34 cellular contexts compared by ENCODE assay signal in genomic region chr4:68773699-68774098, GRCh38.
"Had no signal": no experiment of that assay in that cellular context is flagged by ENCODE, and none has a peak within 500 bp of the region (broad histone marks: within the 10 kb centered on the region; RNA-seq: fewer than 3 reads in every experiment).

No MANE protein-coding gene starts in this region.

- H3K9me3 Mint-ChIP-seq: activated CD4-positive, alpha-beta memory T cell treated with anti-CD3 and anti-CD28 coated beads for 36 hours; activated CD4-positive, alpha-beta T cell treated with anti-CD3 and anti-CD28 coated beads, Interleukin-2, amount 10 ng/mL, durations not matched to agents 24 days and 14 days; activated naive CD4-positive, alpha-beta T cell treated with anti-CD3 and anti-CD28 coated beads, Interleukin-2, amount 50 U/mL, for 24 hours; activated naive CD8-positive, alpha-beta T cell treated with anti-CD3 and anti-CD28 coated beads for 36 hours; activated naive CD8-positive, alpha-beta T cell treated with anti-CD3 and anti-CD28 coated beads, Interleukin-2, amount 50 U/mL, for 24 hours; activated T-helper 1 cell treated with anti-CD3 and anti-CD28 coated beads, Interleukin-12 subunit alpha, Interleukin-12 subunit beta, Interleukin-2, Interleukin-4 antibody, amounts not matched to agents 30 ng/mL and 10 ng/mL and 1 ng/mL, durations not matched to agents 14 hours and 24 hours and 36 hours; activated T-helper 2 cell treated with anti-CD3 and anti-CD28 coated beads, Interferon-gamma antibody, Interleukin-2, Interleukin-4, amounts not matched to agents 10 μg/mL and 5 μg/mL and 100 μg/mL, durations not matched to agents 14 hours and 24 hours and 36 hours; T-helper 1 cell treated with Interleukin-12 subunit alpha and Interleukin-12 subunit beta and Interleukin-4 antibody, amounts not matched to agents 30 μg/mL and 1 μg/mL, for 36 hours had no signal

- H3K4me3 Mint-ChIP-seq: activated CD4-positive, alpha-beta memory T cell treated with anti-CD3 and anti-CD28 coated beads for 36 hours; activated CD4-positive, alpha-beta T cell treated with anti-CD3 and anti-CD28 coated beads for 36 hours; activated CD4-positive, alpha-beta T cell treated with anti-CD3 and anti-CD28 coated beads, Interleukin-2, amount 10 ng/mL, durations not matched to agents 24 days and 14 days; activated CD8-positive, alpha-beta memory T cell treated with anti-CD3 and anti-CD28 coated beads, Interleukin-2, amount 10 ng/mL, durations not matched to agents 7 days and 5 days; activated CD8-positive, alpha-beta T cell treated with anti-CD3 and anti-CD28 coated beads, Interleukin-2, amount 10 ng/mL, durations not matched to agents 7 days and 5 days; activated naive CD4-positive, alpha-beta T cell treated with anti-CD3 and anti-CD28 coated beads for 36 hours; activated naive CD4-positive, alpha-beta T cell treated with anti-CD3 and anti-CD28 coated beads, Interleukin-2, amount 50 U/mL, for 24 hours; activated naive CD8-positive, alpha-beta T cell treated with anti-CD3 and anti-CD28 coated beads for 36 hours; activated naive CD8-positive, alpha-beta T cell treated with anti-CD3 and anti-CD28 coated beads, Interleukin-2, amount 50 U/mL, for 24 hours; activated T-helper 1 cell treated with anti-CD3 and anti-CD28 coated beads, Interleukin-12 subunit alpha, Interleukin-12 subunit beta, Interleukin-2, Interleukin-4 antibody, amounts not matched to agents 30 ng/mL and 10 ng/mL and 1 ng/mL, durations not matched to agents 14 hours and 24 hours and 36 hours; effector memory CD8-positive, alpha-beta T cell; T-helper 1 cell treated with Interleukin-12 subunit alpha and Interleukin-12 subunit beta and Interleukin-4 antibody, amounts not matched to agents 30 μg/mL and 1 μg/mL, for 36 hours had no signal

- H3K27ac ChIP-seq: adrenal gland, body of pancreas, esophagus muscularis mucosa, foreskin keratinocyte, gastrocnemius medialis, heart left ventricle had no signal

- H3K4me1 ChIP-seq: adrenal gland, esophagus muscularis mucosa, foreskin keratinocyte, gastrocnemius medialis, heart left ventricle had no signal

- H3K27ac Mint-ChIP-seq: activated CD4-positive, alpha-beta memory T cell treated with anti-CD3 and anti-CD28 coated beads for 36 hours; activated CD4-positive, alpha-beta T cell treated with anti-CD3 and anti-CD28 coated beads for 36 hours; activated CD4-positive, alpha-beta T cell treated with anti-CD3 and anti-CD28 coated beads, Interleukin-2, amount 10 ng/mL, durations not matched to agents 24 days and 14 days; activated CD8-positive, alpha-beta memory T cell treated with anti-CD3 and anti-CD28 coated beads, Interleukin-2, amount 10 ng/mL, durations not matched to agents 7 days and 5 days; activated CD8-positive, alpha-beta T cell treated with anti-CD3 and anti-CD28 coated beads, Interleukin-2, amount 10 ng/mL, durations not matched to agents 7 days and 5 days; activated naive CD4-positive, alpha-beta T cell treated with anti-CD3 and anti-CD28 coated beads for 36 hours; activated naive CD4-positive, alpha-beta T cell treated with anti-CD3 and anti-CD28 coated beads, Interleukin-2, amount 50 U/mL, for 24 hours; activated naive CD8-positive, alpha-beta T cell treated with anti-CD3 and anti-CD28 coated beads for 36 hours; activated naive CD8-positive, alpha-beta T cell treated with anti-CD3 and anti-CD28 coated beads, Interleukin-2, amount 50 U/mL, for 24 hours; activated T-helper 1 cell treated with anti-CD3 and anti-CD28 coated beads, Interleukin-12 subunit alpha, Interleukin-12 subunit beta, Interleukin-2, Interleukin-4 antibody, amounts not matched to agents 30 ng/mL and 10 ng/mL and 1 ng/mL, durations not matched to agents 14 hours and 24 hours and 36 hours; activated T-helper 2 cell treated with anti-CD3 and anti-CD28 coated beads, Interferon-gamma antibody, Interleukin-2, Interleukin-4, amounts not matched to agents 10 μg/mL and 5 μg/mL and 100 μg/mL, durations not matched to agents 14 hours and 24 hours and 36 hours; effector memory CD8-positive, alpha-beta T cell; T-helper 1 cell treated with Interleukin-12 subunit alpha and Interleukin-12 subunit beta and Interleukin-4 antibody, amounts not matched to agents 30 μg/mL and 1 μg/mL, for 36 hours had no signal

- H3K9me3 ChIP-seq: adrenal gland, body of pancreas, esophagus muscularis mucosa, gastrocnemius medialis had no signal

- H3K36me3 ChIP-seq: adrenal gland, esophagus muscularis mucosa, gastrocnemius medialis, heart left ventricle had no signal

- H3K4me1 Mint-ChIP-seq: activated CD4-positive, alpha-beta T cell treated with anti-CD3 and anti-CD28 coated beads for 36 hours; activated CD4-positive, alpha-beta T cell treated with anti-CD3 and anti-CD28 coated beads, Interleukin-2, amount 10 ng/mL, durations not matched to agents 24 days and 14 days; activated CD8-positive, alpha-beta memory T cell treated with anti-CD3 and anti-CD28 coated beads, Interleukin-2, amount 10 ng/mL, durations not matched to agents 7 days and 5 days; activated naive CD4-positive, alpha-beta T cell treated with anti-CD3 and anti-CD28 coated beads, Interleukin-2, amount 50 U/mL, for 24 hours; activated naive CD8-positive, alpha-beta T cell treated with anti-CD3 and anti-CD28 coated beads for 36 hours; activated naive CD8-positive, alpha-beta T cell treated with anti-CD3 and anti-CD28 coated beads, Interleukin-2, amount 50 U/mL, for 24 hours had no signal

- H3K27me3 Mint-ChIP-seq: activated CD4-positive, alpha-beta memory T cell treated with anti-CD3 and anti-CD28 coated beads for 36 hours; activated CD4-positive, alpha-beta T cell treated with anti-CD3 and anti-CD28 coated beads for 36 hours; activated CD4-positive, alpha-beta T cell treated with anti-CD3 and anti-CD28 coated beads, Interleukin-2, amount 10 ng/mL, durations not matched to agents 24 days and 14 days; activated CD8-positive, alpha-beta memory T cell treated with anti-CD3 and anti-CD28 coated beads, Interleukin-2, amount 10 ng/mL, durations not matched to agents 7 days and 5 days; effector memory CD8-positive, alpha-beta T cell had no signal

- H3K36me3 Mint-ChIP-seq: activated CD4-positive, alpha-beta memory T cell treated with anti-CD3 and anti-CD28 coated beads for 36 hours; activated CD8-positive, alpha-beta memory T cell treated with anti-CD3 and anti-CD28 coated beads, Interleukin-2, amount 10 ng/mL, durations not matched to agents 7 days and 5 days; activated naive CD4-positive, alpha-beta T cell treated with anti-CD3 and anti-CD28 coated beads, Interleukin-2, amount 50 U/mL, for 24 hours; activated naive CD8-positive, alpha-beta T cell treated with anti-CD3 and anti-CD28 coated beads for 36 hours had no signal

- H3K4me3 ChIP-seq: adrenal gland, body of pancreas, esophagus muscularis mucosa, gastrocnemius medialis, heart left ventricle had no signal

- H3K27me3 ChIP-seq: adrenal gland, body of pancreas, esophagus muscularis mucosa, foreskin keratinocyte, gastrocnemius medialis, heart left ventricle had no signal

- DNase-seq: activated CD4-positive, alpha-beta memory T cell treated with anti-CD3 and anti-CD28 coated beads for 36 hours; activated CD4-positive, alpha-beta T cell treated with anti-CD3 and anti-CD28 coated beads for 36 hours; activated CD4-positive, alpha-beta T cell treated with anti-CD3 and anti-CD28 coated beads, Interleukin-2, amount 10 ng/mL, durations not matched to agents 24 days and 14 days; activated CD4-positive, CD25-positive, alpha-beta regulatory T cell; activated CD4-positive, CD25-positive, alpha-beta regulatory T cell treated with anti-CD3 and anti-CD28 coated beads, Interleukin-2, amount 50 U/mL, for 72 hours; activated CD8-positive, alpha-beta memory T cell treated with anti-CD3 and anti-CD28 coated beads, Interleukin-2, amount 10 ng/mL, durations not matched to agents 7 days and 5 days; activated CD8-positive, alpha-beta memory T cell treated with anti-CD3 and anti-CD28 coated beads, Interleukin-2, amount 50 U/mL, for 4 hours; activated CD8-positive, alpha-beta T cell treated with anti-CD3 and anti-CD28 coated beads, Interleukin-2, amount 10 ng/mL, durations not matched to agents 7 days and 5 days; activated effector memory CD4-positive, alpha-beta T cell treated with anti-CD3 and anti-CD28 coated beads, Interleukin-2, amount 50 U/mL, for 16 hours; activated naive CD4-positive, alpha-beta T cell treated with anti-CD3 and anti-CD28 coated beads for 36 hours; activated naive CD8-positive, alpha-beta T cell treated with anti-CD3 and anti-CD28 coated beads for 36 hours; activated naive CD8-positive, alpha-beta T cell treated with anti-CD3 and anti-CD28 coated beads, Interleukin-2, amount 50 U/mL, for 24 hours; activated T-cell treated with anti-CD3 and anti-CD28 coated beads, Interleukin-2, amount 50 U/mL, for 1 hour; activated T-cell treated with anti-CD3 and anti-CD28 coated beads, Interleukin-2, amount 50 U/mL, for 48 hours; adrenal gland; amygdala; aorta; body of pancreas; caudate nucleus; cortex of kidney; dermis blood vessel endothelial cell; effector CD4-positive, alpha-beta T cell; effector memory CD8-positive, alpha-beta T cell; erythroblast; gastrocnemius medialis; glutamatergic neuron; heart left ventricle; T1000 had no signal
